8 cellular contexts compared by ENCODE assay signal in genomic region chr7:124784879-124785818, GRCh38. TPM values are rescaled to one million over a fixed set of nuclear protein-coding genes. Genes with fewer than 3 reads are reported as not detected.
DNase-seq lines count a peak whose midpoint lies in the region; ATAC-seq and TF ChIP-seq lines count a peak whose summit lies in the region.

No MANE protein-coding gene starts in this region.

- H3K27ac ChIP-seq in KMS-11 (no peak overlapping the region), OCI-LY7 (ENCODE audit: low read depth, low read length, poor library complexity, severe bottlenecking) (no peak overlapping the region), lower lobe of right lung (no peak overlapping the region)

- H3K4me2 ChIP-seq in KMS-11 (no peak overlapping the region), OCI-LY7 (ENCODE audit: low read length) (no peak overlapping the region)

- H3K4me3 ChIP-seq in KMS-11 (IDR thresholded peaks at IDR 0.05; ENCODE audit: insufficient read depth, low read depth, low read length), result no peak overlapping the region
- H3K4me3 ChIP-seq in OCI-LY7 (ENCODE audit: low read depth, low read length, poor library complexity, severe bottlenecking), result no peak overlapping the region
- no peak overlapping the region for H3K4me3 ChIP-seq in lower lobe of right lung

- POLR2A ChIA-PET in OCI-LY7 (lab: Charles Lee), result interaction anchor here (0.6 to 1.0 kb wide), 2 partner anchors 25 to 204 kb away, joined by 3 to 5 read pairs; no protein-coding TSS in a partner anchor

- H4K20me1 ChIP-seq in KMS-11 (ENCODE audit: insufficient read depth), result no peaks in the 10 kb centered on the region
- no peaks in the 10 kb centered on the region; the same call in 1 of the 2 replicates for H4K20me1 ChIP-seq in OCI-LY7 (ENCODE audit: insufficient read depth, low read length)

- H3K27me3 ChIP-seq in KMS-11 (ENCODE audit: insufficient read depth, low read depth), result no peaks in the 10 kb centered on the region
- H3K27me3 ChIP-seq in lower lobe of right lung (ENCODE audit: low read depth), result no peaks in the 10 kb centered on the region

- CTCF ChIA-PET in OCI-LY7 (lab: Charles Lee; ENCODE audit: unreplicated experiment), result no interaction called here

- H3K79me2 ChIP-seq in KMS-11 (ENCODE audit: insufficient read depth, low read depth) (no peaks in the 10 kb centered on the region), OCI-LY7 (ENCODE audit: insufficient read depth, low read depth, low read length) (no peaks in the 10 kb centered on the region)

- no TSS peak for BruUV-seq in OCI-LY7 (replicated peaks; lab: Mats Ljungman, UMichigan)

- intact Hi-C loops in OCI-LY7 (cut with micrococcal nuclease; ENCODE audit: unreplicated experiment), result loop anchor here (2.0 to 10.0 kb wide), 2 partner anchors 630 to 684 kb away; no protein-coding TSS in a partner anchor
- intact Hi-C loops in lower lobe of right lung (cut with DNase I), result no loop called here

- H3K9ac ChIP-seq in KMS-11, result no peak overlapping the region

- H3K4me1 ChIP-seq in KMS-11 (ENCODE audit: low read depth, poor library complexity, severe bottlenecking), result no peaks in the 10 kb centered on the region
- H3K4me1 ChIP-seq in OCI-LY7 (ENCODE audit: insufficient read depth, low read length, poor library complexity, severe bottlenecking), result no peaks in the 10 kb centered on the region
- no peaks in the 10 kb centered on the region for H3K4me1 ChIP-seq in lower lobe of right lung

- TF ChIP-seq CTCF in KMS-11 (conservative IDR thresholded peaks at IDR 0.05; ENCODE audit: low read depth, low read length) (peak; percentile 96), OCI-LY7 (conservative IDR thresholded peaks at IDR 0.05; ENCODE audit: low read length) (peak; percentile 87), lower lobe of right lung (IDR thresholded peaks at IDR 0.05) (peak; percentile 72)

- peak; percentile 91 for ATAC-seq in GM21723 (IDR thresholded peaks at IDR 0.05; ENCODE audit: unreplicated experiment)
- peak; percentile 74 to 84 for ATAC-seq in lower lobe of right lung

- DNase-seq in GDM1 (lab: John Stamatoyannopoulos, UW), result peak; percentile 24
- peak; percentile 38 for DNase-seq in OCI-LY7 (ENCODE audit: low spot score)
- DNase-seq in dermis blood vessel endothelial cell, result peak; percentile 76
- no peak for DNase-seq in lower lobe of right lung
- no peak for DNase-seq in GM19238 (ENCODE audit: insufficient read length, low spot score)
- DNase-seq in activated gamma-delta T cell (lab: John Stamatoyannopoulos, UW), result no peak

- H3K36me3 ChIP-seq in KMS-11 (ENCODE audit: insufficient read depth), result no peaks in the 10 kb centered on the region
- no peaks in the 10 kb centered on the region for H3K36me3 ChIP-seq in OCI-LY7 (ENCODE audit: insufficient read depth, low read length)
- no peaks in the 10 kb centered on the region for H3K36me3 ChIP-seq in lower lobe of right lung

- H3K9me3 ChIP-seq in OCI-LY7 (ENCODE audit: low read length), result no peaks in the 10 kb centered on the region
- no peaks in the 10 kb centered on the region for H3K9me3 ChIP-seq in lower lobe of right lung

- no peaks in the 10 kb centered on the region for H3K9me2 ChIP-seq in OCI-LY7 (ENCODE audit: insufficient read depth, low read length)

- H2AFZ ChIP-seq in KMS-11 (ENCODE audit: low read depth) (no peak overlapping the region), OCI-LY7 (ENCODE audit: low read length) (no peak overlapping the region)

RNA-seq across cellular contexts. Expression of gene GPR37, which starts 19.6 kb away (rescaled TPM):
- total RNA-seq in OCI-LY7 (2014; rRNA removed; shearing (Covaris generic)), result not detected in 2 replicates
- total RNA-seq in OCI-LY7 (2022) (not detected in 2 replicates), dermis blood vessel endothelial cell (0.14 and 0.17 TPM in 2 replicates), lower lobe of right lung (0.59 TPM)

Comparison
In these comparisons a context has a peak if more than half of its experiments do, and no peak if none do; other contexts are left out.
1. DNase-seq: peak in GDM1 (single experiment), OCI-LY7 (single experiment) and dermis blood vessel endothelial cell (single experiment); none in lower lobe of right lung (single experiment), GM19238 (single experiment) and activated gamma-delta T cell (single experiment).
2. Peak in every context shown above with its lines, with median percentiles within 50 percentile points of each other: CTCF ChIP-seq.